Comparison of ENCODE assay signal across 8 cellular contexts in the genomic region with DNA sequence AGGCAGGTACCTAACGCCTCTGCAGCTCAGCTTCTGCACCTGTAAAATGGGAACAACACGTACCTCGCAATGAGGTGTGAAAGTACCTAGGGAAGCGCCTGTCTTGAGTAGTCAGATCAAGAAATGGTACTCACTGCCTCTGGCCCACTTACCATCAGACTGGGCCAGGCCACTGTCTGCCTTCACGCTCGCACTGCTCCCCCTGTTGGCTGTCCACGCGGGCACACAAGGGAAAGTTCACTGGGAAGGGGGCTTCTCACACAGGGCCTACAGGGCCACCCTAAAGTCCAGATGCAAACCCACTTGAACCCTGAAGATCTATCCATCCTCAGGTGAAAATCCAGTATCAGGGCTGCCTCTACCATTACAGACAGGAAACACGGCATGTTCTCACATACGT. TPM values are rescaled to one million over a fixed set of nuclear protein-coding genes. Genes with fewer than 3 reads are reported as not detected.
DNase-seq lines count a peak whose midpoint lies in the region; ATAC-seq and TF ChIP-seq lines count a peak whose summit lies in the region.
"Not testable (repeated sequence)": the region's sequence is repeated elsewhere in the genome, so short reads cannot be mapped to it uniquely, and the experiment has no call there.

No MANE protein-coding gene starts in this region.

- H3K4me3 Mint-ChIP-seq in T-helper 1 cell treated with Interleukin-12 subunit alpha and Interleukin-12 subunit beta and Interleukin-4 antibody, amounts not matched to agents 30 μg/mL and 1 μg/mL, for 36 hours = peak overlapping the region; percentile 17

- H3K9me3 ChIP-seq in heart right ventricle, sigmoid colon: not testable (repeated sequence)

- 71 to 73% methylated on average over 10 of the region's 10 CpGs for WGBS in heart right ventricle, 2 donors
- 68% methylated on average over 10 of the region's 10 CpGs for WGBS in sigmoid colon, 2 donors

- H3K27ac ChIP-seq in heart right ventricle, sigmoid colon: not testable (repeated sequence)

- H3K27me3 Mint-ChIP-seq in T-helper 1 cell treated with Interleukin-12 subunit alpha and Interleukin-12 subunit beta and Interleukin-4 antibody, amounts not matched to agents 30 μg/mL and 1 μg/mL, for 36 hours (ENCODE audit: low read depth) = not testable (repeated sequence)

- DNase-seq in AG04449 (ENCODE audit: low read depth, low spot score); GM10266 (ENCODE audit: extremely low spot score); LNCaP clone FGC (ENCODE audit: low read depth); cardiac fibroblast (ENCODE audit: low read depth in 2 of 2); heart right ventricle: not testable (repeated sequence)
- DNase-seq in activated T-cell treated with anti-CD3 and anti-CD28 coated beads, Interleukin-2, amount 50 U/mL, for 48 hours = peak; percentile 63 to 64
- DNase-seq in sigmoid colon = peak; percentile 56

- H3K36me3 ChIP-seq in heart right ventricle (peaks cover 0 to 40% (median 8%) of the 10 kb centered on the region in 9 donors), sigmoid colon (peaks cover 0 to 17% (median 6%) of the 10 kb centered on the region in 4 donors)

- not testable (repeated sequence) for H3K9me3 Mint-ChIP-seq in T-helper 1 cell treated with Interleukin-12 subunit alpha and Interleukin-12 subunit beta and Interleukin-4 antibody, amounts not matched to agents 30 μg/mL and 1 μg/mL, for 36 hours

- not testable (repeated sequence) for H3K36me3 Mint-ChIP-seq in T-helper 1 cell treated with Interleukin-12 subunit alpha and Interleukin-12 subunit beta and Interleukin-4 antibody, amounts not matched to agents 30 μg/mL and 1 μg/mL, for 36 hours (ENCODE audit: low read depth)

- not testable (repeated sequence) for TF ChIP-seq EP300 in sigmoid colon (IDR thresholded peaks at IDR 0.05)

- POLR2A ChIA-PET in AG04449 (lab: Yijun Ruan, JAX) = not testable (repeated sequence)

- H3K27me3 ChIP-seq in heart right ventricle, sigmoid colon: not testable (repeated sequence)

- H3K27ac Mint-ChIP-seq in T-helper 1 cell treated with Interleukin-12 subunit alpha and Interleukin-12 subunit beta and Interleukin-4 antibody, amounts not matched to agents 30 μg/mL and 1 μg/mL, for 36 hours = not testable (repeated sequence)

- not testable (repeated sequence) for ATAC-seq in heart right ventricle

- peaks cover 17% of the 10 kb centered on the region for H3K4me1 Mint-ChIP-seq in T-helper 1 cell treated with Interleukin-12 subunit alpha and Interleukin-12 subunit beta and Interleukin-4 antibody, amounts not matched to agents 30 μg/mL and 1 μg/mL, for 36 hours (ENCODE audit: low read depth)

- H3K4me1 ChIP-seq in heart right ventricle (peaks cover 6 to 43% (median 33%) of the 10 kb centered on the region in 9 donors), sigmoid colon (peaks cover 4 to 32% (median 22%) of the 10 kb centered on the region in 4 donors)

- CTCF ChIA-PET in AG04449 (lab: Yijun Ruan, JAX) = not testable (repeated sequence)

- not testable (repeated sequence) for TF ChIP-seq POLR2A in sigmoid colon (IDR thresholded peaks at IDR 0.05)

- TF ChIP-seq CTCF in AG04449 (IDR thresholded peaks at IDR 0.05; ENCODE audit: insufficient read depth, low read length, missing control alignments) (peak; percentile 24), GM10266 (IDR thresholded peaks at IDR 0.05; ENCODE audit: control insufficient read depth, insufficient read depth, low read depth, missing control alignments) (peak; percentile 41), LNCaP clone FGC (IDR thresholded peaks at IDR 0.05; ENCODE audit: control insufficient read depth, extremely low read depth, insufficient read depth) (peak; percentile 27), cardiac fibroblast (IDR thresholded peaks at IDR 0.05; ENCODE audit: low read depth, low read length) (peak; percentile 19), heart right ventricle (IDR thresholded peaks at IDR 0.05) (peak in 6 of 9 donors; percentile 11 to 41 (median 27)), sigmoid colon (IDR thresholded peaks at IDR 0.05) (peak in 1 of 4 experiments; percentile 12)

- intact Hi-C loops in heart right ventricle (cut with DNase I); sigmoid colon (cut with DNase I): not testable (repeated sequence)

- not testable (repeated sequence) for H3K4me3 ChIP-seq in AG04449 (ENCODE audit: low read depth, low read length); LNCaP clone FGC (ENCODE audit: low read depth, low read length); cardiac fibroblast (replicated peaks in 1 of 2; ENCODE audit: low read depth in 2 of 2, low read length in 2 of 2); heart right ventricle; sigmoid colon

RNA-seq across cellular contexts. Expression of a gene that starts 11.1 kb away (rescaled TPM):
- total RNA-seq in heart right ventricle (10 to 100 TPM in 6 of 10 donors, 1 to 10 TPM in 4; 8.5 to 22.4 (median 11.7) TPM), sigmoid colon (10 to 100 TPM in 3 of 4 donors, 1 to 10 TPM in 1; 9.5 to 17.1 (median 11.5) TPM)
- polyA plus RNA-seq in heart right ventricle (10 to 100 TPM in 1 of 2 donors, 1 to 10 TPM in 1; 8.7 to 11.7 TPM), sigmoid colon (10 to 100 TPM; 47.4 to 80.5 (median 78.6) TPM)

RNA-seq across cellular contexts. Expression of a gene that starts 48.8 kb away (rescaled TPM):
- total RNA-seq in heart right ventricle (under 1 TPM in 9 of 10 donors, not detected in 1; 0.11 to 0.75 (median 0.40) TPM), sigmoid colon (1 to 10 TPM; 1.2 to 5.0 (median 1.4) TPM)
- polyA plus RNA-seq in heart right ventricle (under 1 TPM; 0.46 to 0.66 TPM), sigmoid colon (1 to 10 TPM in 1 of 3 donors, under 1 TPM in 1, not detected in 1; 0.60 to 2.1 TPM)
